1 cellular context compared by ENCODE assay signal in the genomic region with DNA sequence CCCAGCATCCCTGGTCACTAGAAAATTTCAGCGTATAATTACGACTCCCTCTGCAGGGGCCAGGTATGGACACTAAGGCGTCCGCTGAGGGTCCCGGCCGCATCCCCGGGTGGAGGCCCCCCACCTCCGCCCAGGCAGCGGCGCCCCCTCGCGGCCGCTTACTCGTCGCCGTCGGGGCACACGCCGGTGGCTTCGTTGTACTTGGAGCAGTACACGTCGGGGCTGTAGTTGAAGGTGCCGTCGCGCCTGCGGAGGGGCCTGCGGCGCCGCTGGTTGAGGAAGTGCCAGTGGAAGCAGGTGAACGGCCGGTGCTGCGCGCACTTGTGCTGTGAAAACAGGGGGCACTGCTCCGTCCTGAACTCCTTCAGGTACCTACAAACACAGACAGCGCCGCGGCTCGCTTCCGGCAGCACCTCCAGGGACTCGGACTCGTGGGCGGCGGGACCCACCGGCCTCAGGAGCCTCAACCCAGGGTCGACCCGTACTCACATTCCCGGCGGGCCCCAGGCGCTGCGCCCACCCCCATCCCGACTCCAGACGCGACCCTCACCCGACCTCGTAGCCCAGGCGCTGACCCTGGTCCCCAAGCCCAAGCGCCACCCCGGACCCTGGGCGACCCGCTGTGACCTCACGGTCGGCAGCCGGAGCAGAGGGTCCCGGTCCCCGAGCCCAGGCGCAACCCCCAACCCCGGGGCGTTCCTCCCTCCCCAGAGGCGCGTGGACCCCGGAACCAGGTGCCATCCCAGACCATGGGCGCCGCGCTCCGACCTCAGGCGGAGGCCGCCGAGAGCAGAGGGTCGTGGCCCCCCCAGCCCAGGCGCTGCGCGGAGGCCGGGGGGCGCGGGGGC.
A peak's percentile ranks its signal among the peaks of the same experiment; 100 is the strongest.
TF ChIP-seq lines count a peak whose summit lies in the region.

No MANE protein-coding gene starts in this region.

TF ChIP-seq in K562, 482 proteins besides CTCF, POLR2A, EP300 and RAD21 (continued from another document and continues in another):
- TF ChIP-seq, protein P1, sequence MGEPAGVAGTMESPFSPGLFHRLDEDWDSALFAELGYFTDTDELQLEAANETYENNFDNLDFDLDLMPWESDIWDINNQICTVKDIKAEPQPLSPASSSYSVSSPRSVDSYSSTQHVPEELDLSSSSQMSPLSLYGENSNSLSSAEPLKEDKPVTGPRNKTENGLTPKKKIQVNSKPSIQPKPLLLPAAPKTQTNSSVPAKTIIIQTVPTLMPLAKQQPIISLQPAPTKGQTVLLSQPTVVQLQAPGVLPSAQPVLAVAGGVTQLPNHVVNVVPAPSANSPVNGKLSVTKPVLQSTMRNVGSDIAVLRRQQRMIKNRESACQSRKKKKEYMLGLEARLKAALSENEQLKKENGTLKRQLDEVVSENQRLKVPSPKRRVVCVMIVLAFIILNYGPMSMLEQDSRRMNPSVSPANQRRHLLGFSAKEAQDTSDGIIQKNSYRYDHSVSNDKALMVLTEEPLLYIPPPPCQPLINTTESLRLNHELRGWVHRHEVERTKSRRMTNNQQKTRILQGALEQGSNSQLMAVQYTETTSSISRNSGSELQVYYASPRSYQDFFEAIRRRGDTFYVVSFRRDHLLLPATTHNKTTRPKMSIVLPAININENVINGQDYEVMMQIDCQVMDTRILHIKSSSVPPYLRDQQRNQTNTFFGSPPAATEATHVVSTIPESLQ (CRISPR knock-in tag; IDR thresholded peaks at IDR 0.05): no peak
- TF ChIP-seq L3MBTL2 (IDR thresholded peaks at IDR 0.05) (peak; percentile 72), HMG20B (CRISPR knock-in tag; IDR thresholded peaks at IDR 0.05) (no peak), XRCC4 (IDR thresholded peaks at IDR 0.05; ENCODE audit: extremely low read depth, insufficient read depth, insufficient read length) (no peak), ZFP30 (CRISPR knock-in tag; IDR thresholded peaks at IDR 0.05; ENCODE audit: borderline replicate concordance) (no peak), CREBBP (IDR thresholded peaks at IDR 0.05; ENCODE audit: low read depth, low read length) (no peak), SIX5 (IDR thresholded peaks at IDR 0.05; ENCODE audit: borderline replicate concordance in 1 of 2, insufficient read depth in 1 of 2, low read depth in 1 of 2, low read length in 2 of 2) (no peak), HDGF (IDR thresholded peaks at IDR 0.05) (no peak), KAT2B (IDR thresholded peaks at IDR 0.05; ENCODE audit: low read depth, low read length) (no peak), POLR2B (IDR thresholded peaks at IDR 0.05; ENCODE audit: low read depth, partially characterized antibody) (no peak), WHSC1 (IDR thresholded peaks at IDR 0.05; ENCODE audit: low read length) (no peak), CTBP1 (IDR thresholded peaks at IDR 0.05; ENCODE audit: borderline replicate concordance) (peak; percentile 75; the same call in 1 of the 2 replicates), PCBP2 (IDR thresholded peaks at IDR 0.05; ENCODE audit: low read depth, low read length, poor library complexity, severe bottlenecking) (no peak), FOXK2 (conservative IDR thresholded peaks at IDR 0.05 in 1 of 2, IDR thresholded peaks at IDR 0.05 in 1 of 2; ENCODE audit: low read depth in 2 of 2) (peak in 1 of 2 experiments; percentile 75; a peak in 1 of 4 replicates), ZNF253 (CRISPR knock-in tag; conservative IDR thresholded peaks at IDR 0.05) (no peak), E2F3 (CRISPR knock-in tag; IDR thresholded peaks at IDR 0.05) (no peak), ZNF561 (CRISPR knock-in tag; conservative IDR thresholded peaks at IDR 0.05) (no peak), BMI1 (IDR thresholded peaks at IDR 0.05; ENCODE audit: low read length) (no peak), NFE2 (IDR thresholded peaks at IDR 0.05; ENCODE audit: low read depth) (no peak), TEAD4 (IDR thresholded peaks at IDR 0.05; ENCODE audit: low read length) (no peak), TEAD4 (CRISPR knock-in tag; IDR thresholded peaks at IDR 0.05; ENCODE audit: borderline replicate concordance) (no peak), SMARCE1 (IDR thresholded peaks at IDR 0.05) (no peak), LCOR (CRISPR knock-in tag; IDR thresholded peaks at IDR 0.05) (0 out of 2 replicates have a peak, but pooled peaks have one; percentile 54), CBX1 (IDR thresholded peaks at IDR 0.05; ENCODE audit: low read depth) (peak; percentile 67; the same call in 1 of the 2 replicates), KDM2B (CRISPR knock-in tag; IDR thresholded peaks at IDR 0.05) (0 out of 2 replicates have a peak, but pooled peaks have one; percentile 33)
- TF ChIP-seq, protein P2, sequence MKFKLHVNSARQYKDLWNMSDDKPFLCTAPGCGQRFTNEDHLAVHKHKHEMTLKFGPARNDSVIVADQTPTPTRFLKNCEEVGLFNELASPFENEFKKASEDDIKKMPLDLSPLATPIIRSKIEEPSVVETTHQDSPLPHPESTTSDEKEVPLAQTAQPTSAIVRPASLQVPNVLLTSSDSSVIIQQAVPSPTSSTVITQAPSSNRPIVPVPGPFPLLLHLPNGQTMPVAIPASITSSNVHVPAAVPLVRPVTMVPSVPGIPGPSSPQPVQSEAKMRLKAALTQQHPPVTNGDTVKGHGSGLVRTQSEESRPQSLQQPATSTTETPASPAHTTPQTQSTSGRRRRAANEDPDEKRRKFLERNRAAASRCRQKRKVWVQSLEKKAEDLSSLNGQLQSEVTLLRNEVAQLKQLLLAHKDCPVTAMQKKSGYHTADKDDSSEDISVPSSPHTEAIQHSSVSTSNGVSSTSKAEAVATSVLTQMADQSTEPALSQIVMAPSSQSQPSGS (CRISPR knock-in tag; IDR thresholded peaks at IDR 0.05): peak; percentile 45; the same call in 1 of the 2 replicates
- TF ChIP-seq, protein P3, sequence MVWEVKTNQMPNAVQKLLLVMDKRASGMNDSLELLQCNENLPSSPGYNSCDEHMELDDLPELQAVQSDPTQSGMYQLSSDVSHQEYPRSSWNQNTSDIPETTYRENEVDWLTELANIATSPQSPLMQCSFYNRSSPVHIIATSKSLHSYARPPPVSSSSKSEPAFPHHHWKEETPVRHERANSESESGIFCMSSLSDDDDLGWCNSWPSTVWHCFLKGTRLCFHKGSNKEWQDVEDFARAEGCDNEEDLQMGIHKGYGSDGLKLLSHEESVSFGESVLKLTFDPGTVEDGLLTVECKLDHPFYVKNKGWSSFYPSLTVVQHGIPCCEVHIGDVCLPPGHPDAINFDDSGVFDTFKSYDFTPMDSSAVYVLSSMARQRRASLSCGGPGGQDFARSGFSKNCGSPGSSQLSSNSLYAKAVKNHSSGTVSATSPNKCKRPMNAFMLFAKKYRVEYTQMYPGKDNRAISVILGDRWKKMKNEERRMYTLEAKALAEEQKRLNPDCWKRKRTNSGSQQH (CRISPR knock-in tag; IDR thresholded peaks at IDR 0.05): no peak
- TF ChIP-seq, protein P4, sequence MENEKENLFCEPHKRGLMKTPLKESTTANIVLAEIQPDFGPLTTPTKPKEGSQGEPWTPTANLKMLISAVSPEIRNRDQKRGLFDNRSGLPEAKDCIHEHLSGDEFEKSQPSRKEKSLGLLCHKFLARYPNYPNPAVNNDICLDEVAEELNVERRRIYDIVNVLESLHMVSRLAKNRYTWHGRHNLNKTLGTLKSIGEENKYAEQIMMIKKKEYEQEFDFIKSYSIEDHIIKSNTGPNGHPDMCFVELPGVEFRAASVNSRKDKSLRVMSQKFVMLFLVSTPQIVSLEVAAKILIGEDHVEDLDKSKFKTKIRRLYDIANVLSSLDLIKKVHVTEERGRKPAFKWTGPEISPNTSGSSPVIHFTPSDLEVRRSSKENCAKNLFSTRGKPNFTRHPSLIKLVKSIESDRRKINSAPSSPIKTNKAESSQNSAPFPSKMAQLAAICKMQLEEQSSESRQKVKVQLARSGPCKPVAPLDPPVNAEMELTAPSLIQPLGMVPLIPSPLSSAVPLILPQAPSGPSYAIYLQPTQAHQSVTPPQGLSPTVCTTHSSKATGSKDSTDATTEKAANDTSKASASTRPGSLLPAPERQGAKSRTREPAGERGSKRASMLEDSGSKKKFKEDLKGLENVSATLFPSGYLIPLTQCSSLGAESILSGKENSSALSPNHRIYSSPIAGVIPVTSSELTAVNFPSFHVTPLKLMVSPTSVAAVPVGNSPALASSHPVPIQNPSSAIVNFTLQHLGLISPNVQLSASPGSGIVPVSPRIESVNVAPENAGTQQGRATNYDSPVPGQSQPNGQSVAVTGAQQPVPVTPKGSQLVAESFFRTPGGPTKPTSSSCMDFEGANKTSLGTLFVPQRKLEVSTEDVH (IDR thresholded peaks at IDR 0.05; ENCODE audit: low read depth, partially characterized antibody): no peak
- TF ChIP-seq, protein P5, sequence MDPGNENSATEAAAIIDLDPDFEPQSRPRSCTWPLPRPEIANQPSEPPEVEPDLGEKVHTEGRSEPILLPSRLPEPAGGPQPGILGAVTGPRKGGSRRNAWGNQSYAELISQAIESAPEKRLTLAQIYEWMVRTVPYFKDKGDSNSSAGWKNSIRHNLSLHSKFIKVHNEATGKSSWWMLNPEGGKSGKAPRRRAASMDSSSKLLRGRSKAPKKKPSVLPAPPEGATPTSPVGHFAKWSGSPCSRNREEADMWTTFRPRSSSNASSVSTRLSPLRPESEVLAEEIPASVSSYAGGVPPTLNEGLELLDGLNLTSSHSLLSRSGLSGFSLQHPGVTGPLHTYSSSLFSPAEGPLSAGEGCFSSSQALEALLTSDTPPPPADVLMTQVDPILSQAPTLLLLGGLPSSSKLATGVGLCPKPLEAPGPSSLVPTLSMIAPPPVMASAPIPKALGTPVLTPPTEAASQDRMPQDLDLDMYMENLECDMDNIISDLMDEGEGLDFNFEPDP (CRISPR knock-in tag; IDR thresholded peaks at IDR 0.05): no peak
- TF ChIP-seq, protein P6, sequence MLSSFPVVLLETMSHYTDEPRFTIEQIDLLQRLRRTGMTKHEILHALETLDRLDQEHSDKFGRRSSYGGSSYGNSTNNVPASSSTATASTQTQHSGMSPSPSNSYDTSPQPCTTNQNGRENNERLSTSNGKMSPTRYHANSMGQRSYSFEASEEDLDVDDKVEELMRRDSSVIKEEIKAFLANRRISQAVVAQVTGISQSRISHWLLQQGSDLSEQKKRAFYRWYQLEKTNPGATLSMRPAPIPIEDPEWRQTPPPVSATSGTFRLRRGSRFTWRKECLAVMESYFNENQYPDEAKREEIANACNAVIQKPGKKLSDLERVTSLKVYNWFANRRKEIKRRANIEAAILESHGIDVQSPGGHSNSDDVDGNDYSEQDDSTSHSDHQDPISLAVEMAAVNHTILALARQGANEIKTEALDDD (IDR thresholded peaks at IDR 0.05): no peak
- TF ChIP-seq, protein P7, sequence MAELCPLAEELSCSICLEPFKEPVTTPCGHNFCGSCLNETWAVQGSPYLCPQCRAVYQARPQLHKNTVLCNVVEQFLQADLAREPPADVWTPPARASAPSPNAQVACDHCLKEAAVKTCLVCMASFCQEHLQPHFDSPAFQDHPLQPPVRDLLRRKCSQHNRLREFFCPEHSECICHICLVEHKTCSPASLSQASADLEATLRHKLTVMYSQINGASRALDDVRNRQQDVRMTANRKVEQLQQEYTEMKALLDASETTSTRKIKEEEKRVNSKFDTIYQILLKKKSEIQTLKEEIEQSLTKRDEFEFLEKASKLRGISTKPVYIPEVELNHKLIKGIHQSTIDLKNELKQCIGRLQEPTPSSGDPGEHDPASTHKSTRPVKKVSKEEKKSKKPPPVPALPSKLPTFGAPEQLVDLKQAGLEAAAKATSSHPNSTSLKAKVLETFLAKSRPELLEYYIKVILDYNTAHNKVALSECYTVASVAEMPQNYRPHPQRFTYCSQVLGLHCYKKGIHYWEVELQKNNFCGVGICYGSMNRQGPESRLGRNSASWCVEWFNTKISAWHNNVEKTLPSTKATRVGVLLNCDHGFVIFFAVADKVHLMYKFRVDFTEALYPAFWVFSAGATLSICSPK (IDR thresholded peaks at IDR 0.05; ENCODE audit: borderline replicate concordance): no peak
- TF ChIP-seq, protein P8, sequence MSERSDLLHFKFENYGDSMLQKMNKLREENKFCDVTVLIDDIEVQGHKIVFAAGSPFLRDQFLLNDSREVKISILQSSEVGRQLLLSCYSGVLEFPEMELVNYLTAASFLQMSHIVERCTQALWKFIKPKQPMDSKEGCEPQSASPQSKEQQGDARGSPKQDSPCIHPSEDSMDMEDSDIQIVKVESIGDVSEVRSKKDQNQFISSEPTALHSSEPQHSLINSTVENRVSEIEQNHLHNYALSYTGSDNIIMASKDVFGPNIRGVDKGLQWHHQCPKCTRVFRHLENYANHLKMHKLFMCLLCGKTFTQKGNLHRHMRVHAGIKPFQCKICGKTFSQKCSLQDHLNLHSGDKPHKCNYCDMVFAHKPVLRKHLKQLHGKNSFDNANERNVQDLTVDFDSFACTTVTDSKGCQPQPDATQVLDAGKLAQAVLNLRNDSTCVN (CRISPR knock-in tag; IDR thresholded peaks at IDR 0.05): no peak
- TF ChIP-seq, protein P9, sequence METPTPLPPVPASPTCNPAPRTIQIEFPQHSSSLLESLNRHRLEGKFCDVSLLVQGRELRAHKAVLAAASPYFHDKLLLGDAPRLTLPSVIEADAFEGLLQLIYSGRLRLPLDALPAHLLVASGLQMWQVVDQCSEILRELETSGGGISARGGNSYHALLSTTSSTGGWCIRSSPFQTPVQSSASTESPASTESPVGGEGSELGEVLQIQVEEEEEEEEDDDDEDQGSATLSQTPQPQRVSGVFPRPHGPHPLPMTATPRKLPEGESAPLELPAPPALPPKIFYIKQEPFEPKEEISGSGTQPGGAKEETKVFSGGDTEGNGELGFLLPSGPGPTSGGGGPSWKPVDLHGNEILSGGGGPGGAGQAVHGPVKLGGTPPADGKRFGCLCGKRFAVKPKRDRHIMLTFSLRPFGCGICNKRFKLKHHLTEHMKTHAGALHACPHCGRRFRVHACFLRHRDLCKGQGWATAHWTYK (CRISPR knock-in tag; IDR thresholded peaks at IDR 0.05): no peak
- TF ChIP-seq, protein P10, sequence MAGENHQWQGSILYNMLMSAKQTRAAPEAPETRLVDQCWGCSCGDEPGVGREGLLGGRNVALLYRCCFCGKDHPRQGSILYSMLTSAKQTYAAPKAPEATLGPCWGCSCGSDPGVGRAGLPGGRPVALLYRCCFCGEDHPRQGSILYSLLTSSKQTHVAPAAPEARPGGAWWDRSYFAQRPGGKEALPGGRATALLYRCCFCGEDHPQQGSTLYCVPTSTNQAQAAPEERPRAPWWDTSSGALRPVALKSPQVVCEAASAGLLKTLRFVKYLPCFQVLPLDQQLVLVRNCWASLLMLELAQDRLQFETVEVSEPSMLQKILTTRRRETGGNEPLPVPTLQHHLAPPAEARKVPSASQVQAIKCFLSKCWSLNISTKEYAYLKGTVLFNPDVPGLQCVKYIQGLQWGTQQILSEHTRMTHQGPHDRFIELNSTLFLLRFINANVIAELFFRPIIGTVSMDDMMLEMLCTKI (IDR thresholded peaks at IDR 0.05; ENCODE audit: partially characterized antibody): no peak
